1 cellular context compared by ENCODE assay signal in the genomic region with DNA sequence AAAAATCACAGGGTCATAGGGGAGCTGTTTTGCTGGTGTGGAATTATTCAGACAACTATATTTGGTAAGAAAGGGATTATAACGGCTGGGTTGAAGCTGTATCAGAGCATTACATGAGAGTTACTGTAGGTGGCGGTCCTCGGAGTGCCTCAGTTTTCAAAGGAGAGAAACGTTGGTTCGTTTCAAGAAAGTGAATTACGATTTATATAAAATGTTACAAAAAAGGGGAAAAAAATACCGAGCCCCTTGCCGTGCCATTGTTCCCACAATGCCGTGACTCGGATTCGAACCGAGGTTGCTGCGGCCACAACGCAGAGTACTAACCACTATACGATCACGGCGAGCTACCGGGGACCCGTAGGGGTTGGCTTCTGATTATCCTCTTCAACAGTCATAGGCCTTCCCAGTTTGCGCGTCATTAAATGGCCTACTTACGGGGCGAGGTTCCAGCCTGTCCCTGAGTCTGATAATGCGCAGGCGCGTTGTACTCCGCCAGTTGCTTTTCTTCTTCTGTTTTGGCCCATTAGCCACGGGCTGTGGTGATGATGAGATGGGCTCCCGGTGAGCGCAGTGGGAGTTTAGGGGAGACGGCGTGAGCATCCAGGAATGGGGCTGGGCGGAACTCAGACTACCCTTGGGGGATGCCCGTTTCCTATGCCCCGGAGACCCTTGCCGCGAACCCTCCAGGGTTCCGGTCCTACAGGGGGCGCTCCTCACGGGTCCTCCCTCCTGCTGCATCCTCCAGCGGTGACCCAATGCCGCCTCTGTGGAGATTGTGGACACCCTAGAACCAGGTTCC.
TF ChIP-seq lines count a peak whose summit lies in the region.

No MANE protein-coding gene starts in this region.

TF ChIP-seq in HepG2, 621 proteins besides CTCF, POLR2A, EP300 and RAD21 (continued from another document and continues in another):
- TF ChIP-seq, protein P1, sequence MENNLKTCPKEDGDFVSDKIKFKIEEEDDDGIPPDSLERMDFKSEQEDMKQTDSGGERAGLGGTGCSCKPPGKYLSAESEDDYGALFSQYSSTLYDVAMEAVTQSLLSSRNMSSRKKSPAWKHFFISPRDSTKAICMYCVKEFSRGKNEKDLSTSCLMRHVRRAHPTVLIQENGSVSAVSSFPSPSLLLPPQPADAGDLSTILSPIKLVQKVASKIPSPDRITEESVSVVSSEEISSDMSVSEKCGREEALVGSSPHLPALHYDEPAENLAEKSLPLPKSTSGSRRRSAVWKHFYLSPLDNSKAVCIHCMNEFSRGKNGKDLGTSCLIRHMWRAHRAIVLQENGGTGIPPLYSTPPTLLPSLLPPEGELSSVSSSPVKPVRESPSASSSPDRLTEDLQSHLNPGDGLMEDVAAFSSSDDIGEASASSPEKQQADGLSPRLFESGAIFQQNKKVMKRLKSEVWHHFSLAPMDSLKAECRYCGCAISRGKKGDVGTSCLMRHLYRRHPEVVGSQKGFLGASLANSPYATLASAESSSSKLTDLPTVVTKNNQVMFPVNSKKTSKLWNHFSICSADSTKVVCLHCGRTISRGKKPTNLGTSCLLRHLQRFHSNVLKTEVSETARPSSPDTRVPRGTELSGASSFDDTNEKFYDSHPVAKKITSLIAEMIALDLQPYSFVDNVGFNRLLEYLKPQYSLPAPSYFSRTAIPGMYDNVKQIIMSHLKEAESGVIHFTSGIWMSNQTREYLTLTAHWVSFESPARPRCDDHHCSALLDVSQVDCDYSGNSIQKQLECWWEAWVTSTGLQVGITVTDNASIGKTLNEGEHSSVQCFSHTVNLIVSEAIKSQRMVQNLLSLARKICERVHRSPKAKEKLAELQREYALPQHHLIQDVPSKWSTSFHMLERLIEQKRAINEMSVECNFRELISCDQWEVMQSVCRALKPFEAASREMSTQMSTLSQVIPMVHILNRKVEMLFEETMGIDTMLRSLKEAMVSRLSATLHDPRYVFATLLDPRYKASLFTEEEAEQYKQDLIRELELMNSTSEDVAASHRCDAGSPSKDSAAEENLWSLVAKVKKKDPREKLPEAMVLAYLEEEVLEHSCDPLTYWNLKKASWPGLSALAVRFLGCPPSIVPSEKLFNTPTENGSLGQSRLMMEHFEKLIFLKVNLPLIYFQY (CRISPR knock-in tag; IDR thresholded peaks at IDR 0.05; ENCODE audit: borderline replicate concordance) = peak; percentile 78
- TF ChIP-seq ZFY (CRISPR knock-in tag; IDR thresholded peaks at IDR 0.05) (peak; percentile 65), ZNF619 (CRISPR knock-in tag; IDR thresholded peaks at IDR 0.05) (peak; percentile 71; the same call in 1 of the 2 replicates), SMAD3 (CRISPR knock-in tag; IDR thresholded peaks at IDR 0.05) (peak; percentile 74; the same call in 1 of the 2 replicates), ZNF296 (CRISPR knock-in tag; conservative IDR thresholded peaks at IDR 0.05) (no peak), ZNF709 (CRISPR knock-in tag; IDR thresholded peaks at IDR 0.05) (0 out of 2 replicates have a peak, but pooled peaks have one; percentile 57), ZBTB1 (CRISPR knock-in tag; IDR thresholded peaks at IDR 0.05; ENCODE audit: borderline replicate concordance) (no peak), ZNF44 (CRISPR knock-in tag; IDR thresholded peaks at IDR 0.05) (peak; percentile 63; the same call in 1 of the 2 replicates), RBFOX2 (IDR thresholded peaks at IDR 0.05; ENCODE audit: low read depth, low read length) (0 out of 2 replicates have a peak, but pooled peaks have one; percentile 22), GATA4 (IDR thresholded peaks at IDR 0.05; ENCODE audit: borderline replicate concordance, low read depth) (no peak), CENPX (CRISPR knock-in tag; IDR thresholded peaks at IDR 0.05) (no peak), HCFC1 (IDR thresholded peaks at IDR 0.05; ENCODE audit: low read depth, low read length) (no peak; the same call in 1 of the 2 replicates), NR2F1 (CRISPR knock-in tag; IDR thresholded peaks at IDR 0.05) (no peak), KAT8 (CRISPR knock-in tag; IDR thresholded peaks at IDR 0.05) (peak; percentile 76), ZNF746 (CRISPR knock-in tag; IDR thresholded peaks at IDR 0.05) (no peak), SRSF1 (optimal IDR thresholded peaks at IDR 0.05; ENCODE audit: low read depth, low read length) (no peak), ZBTB21 (CRISPR knock-in tag; IDR thresholded peaks at IDR 0.05) (no peak; the same call in 1 of the 2 replicates), SIX4 (CRISPR knock-in tag; IDR thresholded peaks at IDR 0.05) (0 out of 2 replicates have a peak, but pooled peaks have one; percentile 27), STAT5B (CRISPR knock-in tag; IDR thresholded peaks at IDR 0.05) (no peak), ZNF101 (CRISPR knock-in tag; IDR thresholded peaks at IDR 0.05; ENCODE audit: borderline replicate concordance, low read depth) (no peak), TEAD2 (CRISPR knock-in tag; IDR thresholded peaks at IDR 0.05) (no peak), ZNF772 (CRISPR knock-in tag; IDR thresholded peaks at IDR 0.05) (peak; percentile 50; the same call in 1 of the 2 replicates), SP140L (CRISPR knock-in tag; IDR thresholded peaks at IDR 0.05; ENCODE audit: borderline replicate concordance) (no peak), GTF2F1 (IDR thresholded peaks at IDR 0.05; ENCODE audit: low read length) (no peak), KAT7 (CRISPR knock-in tag; IDR thresholded peaks at IDR 0.05; ENCODE audit: borderline replicate concordance) (0 out of 2 replicates have a peak, but pooled peaks have one; percentile 68), NBN (conservative IDR thresholded peaks at IDR 0.05) (no peak), TCF12 (IDR thresholded peaks at IDR 0.05) (no peak), TCF12 (CRISPR knock-in tag; IDR thresholded peaks at IDR 0.05) (no peak), JUNB (CRISPR knock-in tag; IDR thresholded peaks at IDR 0.05; ENCODE audit: borderline replicate concordance) (no peak), ZC3H13 (CRISPR knock-in tag; IDR thresholded peaks at IDR 0.05) (peak; percentile 83; the same call in 1 of the 2 replicates), ZNF589 (CRISPR knock-in tag; conservative IDR thresholded peaks at IDR 0.05) (no peak), ZNF530 (CRISPR knock-in tag; IDR thresholded peaks at IDR 0.05; ENCODE audit: low read depth) (no peak), GTF3A (CRISPR knock-in tag; conservative IDR thresholded peaks at IDR 0.05) (peak; percentile 79)
- TF ChIP-seq, protein P2, sequence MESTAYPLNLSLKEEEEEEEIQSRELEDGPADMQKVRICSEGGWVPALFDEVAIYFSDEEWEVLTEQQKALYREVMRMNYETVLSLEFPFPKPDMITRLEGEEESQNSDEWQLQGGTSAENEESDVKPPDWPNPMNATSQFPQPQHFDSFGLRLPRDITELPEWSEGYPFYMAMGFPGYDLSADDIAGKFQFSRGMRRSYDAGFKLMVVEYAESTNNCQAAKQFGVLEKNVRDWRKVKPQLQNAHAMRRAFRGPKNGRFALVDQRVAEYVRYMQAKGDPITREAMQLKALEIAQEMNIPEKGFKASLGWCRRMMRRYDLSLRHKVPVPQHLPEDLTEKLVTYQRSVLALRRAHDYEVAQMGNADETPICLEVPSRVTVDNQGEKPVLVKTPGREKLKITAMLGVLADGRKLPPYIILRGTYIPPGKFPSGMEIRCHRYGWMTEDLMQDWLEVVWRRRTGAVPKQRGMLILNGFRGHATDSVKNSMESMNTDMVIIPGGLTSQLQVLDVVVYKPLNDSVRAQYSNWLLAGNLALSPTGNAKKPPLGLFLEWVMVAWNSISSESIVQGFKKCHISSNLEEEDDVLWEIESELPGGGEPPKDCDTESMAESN (CRISPR knock-in tag; conservative IDR thresholded peaks at IDR 0.05) = peak; percentile 66; the same call in 1 of the 2 replicates
- TF ChIP-seq, protein P3, sequence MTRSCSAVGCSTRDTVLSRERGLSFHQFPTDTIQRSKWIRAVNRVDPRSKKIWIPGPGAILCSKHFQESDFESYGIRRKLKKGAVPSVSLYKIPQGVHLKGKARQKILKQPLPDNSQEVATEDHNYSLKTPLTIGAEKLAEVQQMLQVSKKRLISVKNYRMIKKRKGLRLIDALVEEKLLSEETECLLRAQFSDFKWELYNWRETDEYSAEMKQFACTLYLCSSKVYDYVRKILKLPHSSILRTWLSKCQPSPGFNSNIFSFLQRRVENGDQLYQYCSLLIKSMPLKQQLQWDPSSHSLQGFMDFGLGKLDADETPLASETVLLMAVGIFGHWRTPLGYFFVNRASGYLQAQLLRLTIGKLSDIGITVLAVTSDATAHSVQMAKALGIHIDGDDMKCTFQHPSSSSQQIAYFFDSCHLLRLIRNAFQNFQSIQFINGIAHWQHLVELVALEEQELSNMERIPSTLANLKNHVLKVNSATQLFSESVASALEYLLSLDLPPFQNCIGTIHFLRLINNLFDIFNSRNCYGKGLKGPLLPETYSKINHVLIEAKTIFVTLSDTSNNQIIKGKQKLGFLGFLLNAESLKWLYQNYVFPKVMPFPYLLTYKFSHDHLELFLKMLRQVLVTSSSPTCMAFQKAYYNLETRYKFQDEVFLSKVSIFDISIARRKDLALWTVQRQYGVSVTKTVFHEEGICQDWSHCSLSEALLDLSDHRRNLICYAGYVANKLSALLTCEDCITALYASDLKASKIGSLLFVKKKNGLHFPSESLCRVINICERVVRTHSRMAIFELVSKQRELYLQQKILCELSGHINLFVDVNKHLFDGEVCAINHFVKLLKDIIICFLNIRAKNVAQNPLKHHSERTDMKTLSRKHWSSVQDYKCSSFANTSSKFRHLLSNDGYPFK (CRISPR knock-in tag; IDR thresholded peaks at IDR 0.05; ENCODE audit: borderline replicate concordance) = peak; percentile 58; the same call in 1 of the 2 replicates
- TF ChIP-seq, protein P4, sequence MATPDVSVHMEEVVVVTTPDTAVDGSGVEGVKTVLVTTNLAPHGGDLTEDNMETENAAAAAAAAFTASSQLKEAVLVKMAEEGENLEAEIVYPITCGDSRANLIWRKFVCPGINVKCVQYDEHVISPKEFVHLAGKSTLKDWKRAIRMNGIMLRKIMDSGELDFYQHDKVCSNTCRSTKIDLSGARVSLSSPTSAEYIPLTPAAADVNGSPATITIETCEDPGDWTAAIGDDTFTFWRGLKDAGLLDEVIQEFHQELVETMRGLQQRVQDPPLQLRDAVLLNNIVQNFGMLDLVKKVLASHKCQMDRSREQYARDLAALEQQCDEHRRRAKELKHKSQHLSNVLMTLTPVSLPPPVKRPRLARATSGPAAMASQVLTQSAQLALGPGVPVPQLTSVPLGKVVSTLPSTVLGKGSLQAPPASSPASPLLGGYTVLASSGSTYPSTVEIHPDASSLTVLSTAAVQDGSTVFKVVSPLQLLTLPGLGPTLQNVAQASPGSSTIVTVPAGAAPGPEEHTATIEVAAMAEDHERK (CRISPR knock-in tag; IDR thresholded peaks at IDR 0.05; ENCODE audit: low read depth) = no peak
- TF ChIP-seq, protein P5, sequence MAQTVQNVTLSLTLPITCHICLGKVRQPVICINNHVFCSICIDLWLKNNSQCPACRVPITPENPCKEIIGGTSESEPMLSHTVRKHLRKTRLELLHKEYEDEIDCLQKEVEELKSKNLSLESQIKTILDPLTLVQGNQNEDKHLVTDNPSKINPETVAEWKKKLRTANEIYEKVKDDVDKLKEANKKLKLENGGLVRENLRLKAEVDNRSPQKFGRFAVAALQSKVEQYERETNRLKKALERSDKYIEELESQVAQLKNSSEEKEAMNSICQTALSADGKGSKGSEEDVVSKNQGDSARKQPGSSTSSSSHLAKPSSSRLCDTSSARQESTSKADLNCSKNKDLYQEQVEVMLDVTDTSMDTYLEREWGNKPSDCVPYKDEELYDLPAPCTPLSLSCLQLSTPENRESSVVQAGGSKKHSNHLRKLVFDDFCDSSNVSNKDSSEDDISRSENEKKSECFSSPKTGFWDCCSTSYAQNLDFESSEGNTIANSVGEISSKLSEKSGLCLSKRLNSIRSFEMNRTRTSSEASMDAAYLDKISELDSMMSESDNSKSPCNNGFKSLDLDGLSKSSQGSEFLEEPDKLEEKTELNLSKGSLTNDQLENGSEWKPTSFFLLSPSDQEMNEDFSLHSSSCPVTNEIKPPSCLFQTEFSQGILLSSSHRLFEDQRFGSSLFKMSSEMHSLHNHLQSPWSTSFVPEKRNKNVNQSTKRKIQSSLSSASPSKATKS (CRISPR knock-in tag; IDR thresholded peaks at IDR 0.05) = no peak
- TF ChIP-seq, protein P6, sequence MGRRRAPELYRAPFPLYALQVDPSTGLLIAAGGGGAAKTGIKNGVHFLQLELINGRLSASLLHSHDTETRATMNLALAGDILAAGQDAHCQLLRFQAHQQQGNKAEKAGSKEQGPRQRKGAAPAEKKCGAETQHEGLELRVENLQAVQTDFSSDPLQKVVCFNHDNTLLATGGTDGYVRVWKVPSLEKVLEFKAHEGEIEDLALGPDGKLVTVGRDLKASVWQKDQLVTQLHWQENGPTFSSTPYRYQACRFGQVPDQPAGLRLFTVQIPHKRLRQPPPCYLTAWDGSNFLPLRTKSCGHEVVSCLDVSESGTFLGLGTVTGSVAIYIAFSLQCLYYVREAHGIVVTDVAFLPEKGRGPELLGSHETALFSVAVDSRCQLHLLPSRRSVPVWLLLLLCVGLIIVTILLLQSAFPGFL (CRISPR knock-in tag; IDR thresholded peaks at IDR 0.05) = no peak
- TF ChIP-seq, protein P7, sequence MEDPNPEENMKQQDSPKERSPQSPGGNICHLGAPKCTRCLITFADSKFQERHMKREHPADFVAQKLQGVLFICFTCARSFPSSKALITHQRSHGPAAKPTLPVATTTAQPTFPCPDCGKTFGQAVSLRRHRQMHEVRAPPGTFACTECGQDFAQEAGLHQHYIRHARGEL (CRISPR knock-in tag; IDR thresholded peaks at IDR 0.05) = no peak
- TF ChIP-seq, protein P8, sequence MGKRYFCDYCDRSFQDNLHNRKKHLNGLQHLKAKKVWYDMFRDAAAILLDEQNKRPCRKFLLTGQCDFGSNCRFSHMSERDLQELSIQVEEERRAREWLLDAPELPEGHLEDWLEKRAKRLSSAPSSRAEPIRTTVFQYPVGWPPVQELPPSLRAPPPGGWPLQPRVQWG (CRISPR knock-in tag; IDR thresholded peaks at IDR 0.05; ENCODE audit: borderline replicate concordance, low read depth) = no peak
- TF ChIP-seq, protein P9, sequence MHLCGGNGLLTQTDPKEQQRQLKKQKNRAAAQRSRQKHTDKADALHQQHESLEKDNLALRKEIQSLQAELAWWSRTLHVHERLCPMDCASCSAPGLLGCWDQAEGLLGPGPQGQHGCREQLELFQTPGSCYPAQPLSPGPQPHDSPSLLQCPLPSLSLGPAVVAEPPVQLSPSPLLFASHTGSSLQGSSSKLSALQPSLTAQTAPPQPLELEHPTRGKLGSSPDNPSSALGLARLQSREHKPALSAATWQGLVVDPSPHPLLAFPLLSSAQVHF (CRISPR knock-in tag; IDR thresholded peaks at IDR 0.05) = no peak
